In genomic region chr20:63929473-63929883, GRCh38 we compare ENCODE assay signal across 1 cellular context.
TF ChIP-seq lines count a peak whose summit lies in the region.

No MANE protein-coding gene starts in this region.

TF ChIP-seq in K562, 482 proteins besides CTCF, POLR2A, EP300 and RAD21:
- TF ChIP-seq HNRNPL (IDR thresholded peaks at IDR 0.05; ENCODE audit: low read depth, low read length): peak; percentile 51; the same call in 1 of the 2 replicates
TF ChIP-seq in K562: peak in this region for 1; not testable (repeated sequence) for 481.
